ENCODE assay signal across 1 cellular context in genomic region chr17:54900457-54901229, GRCh38.
A peak's percentile ranks its signal among the peaks of the same experiment; 100 is the strongest.
TF ChIP-seq lines count a peak whose summit lies in the region.

A gene with protein sequence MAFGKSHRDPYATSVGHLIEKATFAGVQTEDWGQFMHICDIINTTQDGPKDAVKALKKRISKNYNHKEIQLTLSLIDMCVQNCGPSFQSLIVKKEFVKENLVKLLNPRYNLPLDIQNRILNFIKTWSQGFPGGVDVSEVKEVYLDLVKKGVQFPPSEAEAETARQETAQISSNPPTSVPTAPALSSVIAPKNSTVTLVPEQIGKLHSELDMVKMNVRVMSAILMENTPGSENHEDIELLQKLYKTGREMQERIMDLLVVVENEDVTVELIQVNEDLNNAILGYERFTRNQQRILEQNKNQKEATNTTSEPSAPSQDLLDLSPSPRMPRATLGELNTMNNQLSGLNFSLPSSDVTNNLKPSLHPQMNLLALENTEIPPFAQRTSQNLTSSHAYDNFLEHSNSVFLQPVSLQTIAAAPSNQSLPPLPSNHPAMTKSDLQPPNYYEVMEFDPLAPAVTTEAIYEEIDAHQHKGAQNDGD (plus strand): TSS chr17:54900852. CDS start chr17:54900866, 14 bp downstream.

TF ChIP-seq in HepG2, 621 proteins besides CTCF, POLR2A, EP300 and RAD21 (continued from another document and continues in another):
- TF ChIP-seq, protein P1, sequence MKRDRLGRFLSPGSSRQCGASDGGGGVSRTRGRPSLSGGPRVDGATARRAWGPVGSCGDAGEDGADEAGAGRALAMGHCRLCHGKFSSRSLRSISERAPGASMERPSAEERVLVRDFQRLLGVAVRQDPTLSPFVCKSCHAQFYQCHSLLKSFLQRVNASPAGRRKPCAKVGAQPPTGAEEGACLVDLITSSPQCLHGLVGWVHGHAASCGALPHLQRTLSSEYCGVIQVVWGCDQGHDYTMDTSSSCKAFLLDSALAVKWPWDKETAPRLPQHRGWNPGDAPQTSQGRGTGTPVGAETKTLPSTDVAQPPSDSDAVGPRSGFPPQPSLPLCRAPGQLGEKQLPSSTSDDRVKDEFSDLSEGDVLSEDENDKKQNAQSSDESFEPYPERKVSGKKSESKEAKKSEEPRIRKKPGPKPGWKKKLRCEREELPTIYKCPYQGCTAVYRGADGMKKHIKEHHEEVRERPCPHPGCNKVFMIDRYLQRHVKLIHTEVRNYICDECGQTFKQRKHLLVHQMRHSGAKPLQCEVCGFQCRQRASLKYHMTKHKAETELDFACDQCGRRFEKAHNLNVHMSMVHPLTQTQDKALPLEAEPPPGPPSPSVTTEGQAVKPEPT (CRISPR knock-in tag; IDR thresholded peaks at IDR 0.05; ENCODE audit: low read depth), result no peak; the same call in 1 of the 2 replicates
- TF ChIP-seq ZNF577 (CRISPR knock-in tag; IDR thresholded peaks at IDR 0.05; ENCODE audit: borderline replicate concordance, low read depth), result 0 out of 2 replicates have a peak, but pooled peaks have one; percentile 28
- TF ChIP-seq MBD4 (IDR thresholded peaks at IDR 0.05; ENCODE audit: borderline replicate concordance, low read length), result no peak
- TF ChIP-seq ZBTB7B (CRISPR knock-in tag; IDR thresholded peaks at IDR 0.05), result peak; percentile 28; the same call in 1 of the 2 replicates
- TF ChIP-seq IKZF4 (CRISPR knock-in tag; IDR thresholded peaks at IDR 0.05; ENCODE audit: borderline replicate concordance, low read depth, not compliant biosample characterization), result peak; percentile 58
- TF ChIP-seq, protein P2, sequence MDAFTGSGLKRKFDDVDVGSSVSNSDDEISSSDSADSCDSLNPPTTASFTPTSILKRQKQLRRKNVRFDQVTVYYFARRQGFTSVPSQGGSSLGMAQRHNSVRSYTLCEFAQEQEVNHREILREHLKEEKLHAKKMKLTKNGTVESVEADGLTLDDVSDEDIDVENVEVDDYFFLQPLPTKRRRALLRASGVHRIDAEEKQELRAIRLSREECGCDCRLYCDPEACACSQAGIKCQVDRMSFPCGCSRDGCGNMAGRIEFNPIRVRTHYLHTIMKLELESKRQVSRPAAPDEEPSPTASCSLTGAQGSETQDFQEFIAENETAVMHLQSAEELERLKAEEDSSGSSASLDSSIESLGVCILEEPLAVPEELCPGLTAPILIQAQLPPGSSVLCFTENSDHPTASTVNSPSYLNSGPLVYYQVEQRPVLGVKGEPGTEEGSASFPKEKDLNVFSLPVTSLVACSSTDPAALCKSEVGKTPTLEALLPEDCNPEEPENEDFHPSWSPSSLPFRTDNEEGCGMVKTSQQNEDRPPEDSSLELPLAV (CRISPR knock-in tag; conservative IDR thresholded peaks at IDR 0.05; ENCODE audit: low read depth), result 0 out of 2 replicates have a peak, but pooled peaks have one; percentile 56
- 0 out of 2 replicates have a peak, but pooled peaks have one; percentile 13 for TF ChIP-seq MIXL1 (CRISPR knock-in tag; IDR thresholded peaks at IDR 0.05)
- peak; percentile 64 for TF ChIP-seq AGO1 (IDR thresholded peaks at IDR 0.05; ENCODE audit: low read depth, low read length, poor library complexity, severe bottlenecking)
- TF ChIP-seq HOXA9 (CRISPR knock-in tag; IDR thresholded peaks at IDR 0.05; ENCODE audit: borderline replicate concordance), result peak; percentile 80
- TF ChIP-seq ZNF362 (CRISPR knock-in tag; IDR thresholded peaks at IDR 0.05; ENCODE audit: borderline replicate concordance), result peak; percentile 69; the same call in 1 of the 2 replicates
- TF ChIP-seq PHF5A (CRISPR knock-in tag; IDR thresholded peaks at IDR 0.05; ENCODE audit: low read depth, unreplicated experiment), result peak; percentile 55
- TF ChIP-seq FOSL1 (CRISPR knock-in tag; IDR thresholded peaks at IDR 0.05; ENCODE audit: borderline replicate concordance), result no peak
- TF ChIP-seq FUBP1 (CRISPR knock-in tag; IDR thresholded peaks at IDR 0.05; ENCODE audit: borderline replicate concordance), result peak; percentile 44; the same call in 1 of the 2 replicates
- TF ChIP-seq ZNF121 (CRISPR knock-in tag; IDR thresholded peaks at IDR 0.05), result peak; percentile 28; the same call in 1 of the 2 replicates
- TF ChIP-seq ZNF260 (CRISPR knock-in tag; IDR thresholded peaks at IDR 0.05; ENCODE audit: borderline replicate concordance, low read depth), result no peak
- peak; percentile 67; the same call in 1 of the 2 replicates for TF ChIP-seq ZNF253 (CRISPR knock-in tag; IDR thresholded peaks at IDR 0.05; ENCODE audit: borderline replicate concordance)
- TF ChIP-seq FIP1L1 (IDR thresholded peaks at IDR 0.05; ENCODE audit: borderline replicate concordance, insufficient read depth, low read depth, low read length), result no peak
- TF ChIP-seq, protein P3, sequence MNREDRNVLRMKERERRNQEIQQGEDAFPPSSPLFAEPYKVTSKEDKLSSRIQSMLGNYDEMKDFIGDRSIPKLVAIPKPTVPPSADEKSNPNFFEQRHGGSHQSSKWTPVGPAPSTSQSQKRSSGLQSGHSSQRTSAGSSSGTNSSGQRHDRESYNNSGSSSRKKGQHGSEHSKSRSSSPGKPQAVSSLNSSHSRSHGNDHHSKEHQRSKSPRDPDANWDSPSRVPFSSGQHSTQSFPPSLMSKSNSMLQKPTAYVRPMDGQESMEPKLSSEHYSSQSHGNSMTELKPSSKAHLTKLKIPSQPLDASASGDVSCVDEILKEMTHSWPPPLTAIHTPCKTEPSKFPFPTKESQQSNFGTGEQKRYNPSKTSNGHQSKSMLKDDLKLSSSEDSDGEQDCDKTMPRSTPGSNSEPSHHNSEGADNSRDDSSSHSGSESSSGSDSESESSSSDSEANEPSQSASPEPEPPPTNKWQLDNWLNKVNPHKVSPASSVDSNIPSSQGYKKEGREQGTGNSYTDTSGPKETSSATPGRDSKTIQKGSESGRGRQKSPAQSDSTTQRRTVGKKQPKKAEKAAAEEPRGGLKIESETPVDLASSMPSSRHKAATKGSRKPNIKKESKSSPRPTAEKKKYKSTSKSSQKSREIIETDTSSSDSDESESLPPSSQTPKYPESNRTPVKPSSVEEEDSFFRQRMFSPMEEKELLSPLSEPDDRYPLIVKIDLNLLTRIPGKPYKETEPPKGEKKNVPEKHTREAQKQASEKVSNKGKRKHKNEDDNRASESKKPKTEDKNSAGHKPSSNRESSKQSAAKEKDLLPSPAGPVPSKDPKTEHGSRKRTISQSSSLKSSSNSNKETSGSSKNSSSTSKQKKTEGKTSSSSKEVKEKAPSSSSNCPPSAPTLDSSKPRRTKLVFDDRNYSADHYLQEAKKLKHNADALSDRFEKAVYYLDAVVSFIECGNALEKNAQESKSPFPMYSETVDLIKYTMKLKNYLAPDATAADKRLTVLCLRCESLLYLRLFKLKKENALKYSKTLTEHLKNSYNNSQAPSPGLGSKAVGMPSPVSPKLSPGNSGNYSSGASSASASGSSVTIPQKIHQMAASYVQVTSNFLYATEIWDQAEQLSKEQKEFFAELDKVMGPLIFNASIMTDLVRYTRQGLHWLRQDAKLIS (CRISPR knock-in tag; IDR thresholded peaks at IDR 0.05), result no peak
- TF ChIP-seq TEAD2 (CRISPR knock-in tag; IDR thresholded peaks at IDR 0.05), result no peak
- TF ChIP-seq RXRB (CRISPR knock-in tag; IDR thresholded peaks at IDR 0.05; ENCODE audit: borderline replicate concordance), result peak; percentile 18; the same call in 1 of the 2 replicates
- TF ChIP-seq ZNF768 (CRISPR knock-in tag; IDR thresholded peaks at IDR 0.05), result peak; percentile 77; the same call in 1 of the 2 replicates
- TF ChIP-seq, protein P4, sequence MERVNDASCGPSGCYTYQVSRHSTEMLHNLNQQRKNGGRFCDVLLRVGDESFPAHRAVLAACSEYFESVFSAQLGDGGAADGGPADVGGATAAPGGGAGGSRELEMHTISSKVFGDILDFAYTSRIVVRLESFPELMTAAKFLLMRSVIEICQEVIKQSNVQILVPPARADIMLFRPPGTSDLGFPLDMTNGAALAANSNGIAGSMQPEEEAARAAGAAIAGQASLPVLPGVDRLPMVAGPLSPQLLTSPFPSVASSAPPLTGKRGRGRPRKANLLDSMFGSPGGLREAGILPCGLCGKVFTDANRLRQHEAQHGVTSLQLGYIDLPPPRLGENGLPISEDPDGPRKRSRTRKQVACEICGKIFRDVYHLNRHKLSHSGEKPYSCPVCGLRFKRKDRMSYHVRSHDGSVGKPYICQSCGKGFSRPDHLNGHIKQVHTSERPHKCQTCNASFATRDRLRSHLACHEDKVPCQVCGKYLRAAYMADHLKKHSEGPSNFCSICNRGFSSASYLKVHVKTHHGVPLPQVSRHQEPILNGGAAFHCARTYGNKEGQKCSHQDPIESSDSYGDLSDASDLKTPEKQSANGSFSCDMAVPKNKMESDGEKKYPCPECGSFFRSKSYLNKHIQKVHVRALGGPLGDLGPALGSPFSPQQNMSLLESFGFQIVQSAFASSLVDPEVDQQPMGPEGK (CRISPR knock-in tag; IDR thresholded peaks at IDR 0.05), result peak; percentile 61
- peak; percentile 68 for TF ChIP-seq ZMAT3 (CRISPR knock-in tag; conservative IDR thresholded peaks at IDR 0.05)
- TF ChIP-seq, protein P5, sequence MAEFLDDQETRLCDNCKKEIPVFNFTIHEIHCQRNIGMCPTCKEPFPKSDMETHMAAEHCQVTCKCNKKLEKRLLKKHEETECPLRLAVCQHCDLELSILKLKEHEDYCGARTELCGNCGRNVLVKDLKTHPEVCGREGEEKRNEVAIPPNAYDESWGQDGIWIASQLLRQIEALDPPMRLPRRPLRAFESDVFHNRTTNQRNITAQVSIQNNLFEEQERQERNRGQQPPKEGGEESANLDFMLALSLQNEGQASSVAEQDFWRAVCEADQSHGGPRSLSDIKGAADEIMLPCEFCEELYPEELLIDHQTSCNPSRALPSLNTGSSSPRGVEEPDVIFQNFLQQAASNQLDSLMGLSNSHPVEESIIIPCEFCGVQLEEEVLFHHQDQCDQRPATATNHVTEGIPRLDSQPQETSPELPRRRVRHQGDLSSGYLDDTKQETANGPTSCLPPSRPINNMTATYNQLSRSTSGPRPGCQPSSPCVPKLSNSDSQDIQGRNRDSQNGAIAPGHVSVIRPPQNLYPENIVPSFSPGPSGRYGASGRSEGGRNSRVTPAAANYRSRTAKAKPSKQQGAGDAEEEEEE (CRISPR knock-in tag; IDR thresholded peaks at IDR 0.05; ENCODE audit: borderline replicate concordance), result no peak
- peak; percentile 43 for TF ChIP-seq SP5 (CRISPR knock-in tag; IDR thresholded peaks at IDR 0.05; ENCODE audit: borderline replicate concordance, low read depth)
- TF ChIP-seq HDAC1 (CRISPR knock-in tag; IDR thresholded peaks at IDR 0.05), result peak; percentile 79
- TF ChIP-seq ZNF274 (CRISPR knock-in tag; IDR thresholded peaks at IDR 0.05), result peak; percentile 60; the same call in 1 of the 2 replicates
- TF ChIP-seq ZNF34 (CRISPR knock-in tag; IDR thresholded peaks at IDR 0.05; ENCODE audit: borderline replicate concordance), result no peak
- TF ChIP-seq, protein P6, sequence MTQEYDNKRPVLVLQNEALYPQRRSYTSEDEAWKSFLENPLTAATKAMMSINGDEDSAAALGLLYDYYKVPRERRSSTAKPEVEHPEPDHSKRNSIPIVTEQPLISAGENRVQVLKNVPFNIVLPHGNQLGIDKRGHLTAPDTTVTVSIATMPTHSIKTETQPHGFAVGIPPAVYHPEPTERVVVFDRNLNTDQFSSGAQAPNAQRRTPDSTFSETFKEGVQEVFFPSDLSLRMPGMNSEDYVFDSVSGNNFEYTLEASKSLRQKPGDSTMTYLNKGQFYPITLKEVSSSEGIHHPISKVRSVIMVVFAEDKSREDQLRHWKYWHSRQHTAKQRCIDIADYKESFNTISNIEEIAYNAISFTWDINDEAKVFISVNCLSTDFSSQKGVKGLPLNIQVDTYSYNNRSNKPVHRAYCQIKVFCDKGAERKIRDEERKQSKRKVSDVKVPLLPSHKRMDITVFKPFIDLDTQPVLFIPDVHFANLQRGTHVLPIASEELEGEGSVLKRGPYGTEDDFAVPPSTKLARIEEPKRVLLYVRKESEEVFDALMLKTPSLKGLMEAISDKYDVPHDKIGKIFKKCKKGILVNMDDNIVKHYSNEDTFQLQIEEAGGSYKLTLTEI (CRISPR knock-in tag; conservative IDR thresholded peaks at IDR 0.05), result no peak
- no peak for TF ChIP-seq MAFK (conservative IDR thresholded peaks at IDR 0.05 in 1 of 2, IDR thresholded peaks at IDR 0.05 in 1 of 2; ENCODE audit: low read length in 2 of 2)
- peak; percentile 87 for TF ChIP-seq RBFOX2 (IDR thresholded peaks at IDR 0.05; ENCODE audit: low read depth, low read length)
- TF ChIP-seq RNF2 (conservative IDR thresholded peaks at IDR 0.05; ENCODE audit: low read depth), result peak; percentile 74; the same call in 1 of the 2 replicates
- 0 out of 2 replicates have a peak, but pooled peaks have one; percentile 56 for TF ChIP-seq ZNF850 (CRISPR knock-in tag; conservative IDR thresholded peaks at IDR 0.05)
- peak; percentile 92 for TF ChIP-seq ZC3H13 (CRISPR knock-in tag; IDR thresholded peaks at IDR 0.05)
- TF ChIP-seq GMEB1 (CRISPR knock-in tag; IDR thresholded peaks at IDR 0.05; ENCODE audit: borderline replicate concordance), result peak; percentile 72
- peak; percentile 78 for TF ChIP-seq ZFY (CRISPR knock-in tag; IDR thresholded peaks at IDR 0.05)
- TF ChIP-seq ZNF205 (CRISPR knock-in tag; IDR thresholded peaks at IDR 0.05), result 0 out of 2 replicates have a peak, but pooled peaks have one; percentile 13
- TF ChIP-seq ZNF607 (CRISPR knock-in tag; IDR thresholded peaks at IDR 0.05; ENCODE audit: borderline replicate concordance), result peak; percentile 81; the same call in 1 of the 2 replicates
- peak; percentile 82 for TF ChIP-seq SNAI1 (CRISPR knock-in tag; IDR thresholded peaks at IDR 0.05; ENCODE audit: borderline replicate concordance)
- no peak for TF ChIP-seq ZNF619 (CRISPR knock-in tag; IDR thresholded peaks at IDR 0.05)
